Comparison of ENCODE assay signal across 8 cellular contexts in genomic region chr3:59313365-59313764, GRCh38.
DNase-seq lines count a peak whose midpoint lies in the region; ATAC-seq and TF ChIP-seq lines count a peak whose summit lies in the region.

No MANE protein-coding gene starts in this region.

- no peaks in the 10 kb centered on the region for H3K36me3 Mint-ChIP-seq in activated CD4-positive, alpha-beta T cell treated with anti-CD3 and anti-CD28 coated beads, Interleukin-2, amount 10 ng/mL, durations not matched to agents 24 days and 14 days (ENCODE audit: low read depth)

- ATAC-seq in DND-41 (ENCODE audit: insufficient read depth, low read depth) (peak; percentile 74), sciatic nerve (peak; percentile 59)

- peak; percentile 67 for TF ChIP-seq CTCF in DND-41 (IDR thresholded peaks at IDR 0.05; ENCODE audit: borderline replicate concordance, extremely low read depth, low read length, poor library complexity, severe bottlenecking)
- TF ChIP-seq CTCF in GM20000 (IDR thresholded peaks at IDR 0.05; ENCODE audit: extremely low read depth, missing control alignments), result peak; percentile 70
- TF ChIP-seq CTCF in fibroblast of pulmonary artery (IDR thresholded peaks at IDR 0.05; ENCODE audit: low read length, missing control alignments), result peak; percentile 42

- H3K27ac ChIP-seq in DND-41 (ENCODE audit: low read length), result no peak overlapping the region

- no peaks in the 10 kb centered on the region for H3K27me3 ChIP-seq in DND-41 (ENCODE audit: insufficient read depth, low read length, poor library complexity)

- no peaks in the 10 kb centered on the region for H3K36me3 ChIP-seq in DND-41 (ENCODE audit: insufficient read depth, low read length)

- H4K20me1 ChIP-seq in DND-41 (ENCODE audit: insufficient read depth, low read length), result no peaks in the 10 kb centered on the region

- H3K4me3 Mint-ChIP-seq in activated CD4-positive, alpha-beta T cell treated with anti-CD3 and anti-CD28 coated beads, Interleukin-2, amount 10 ng/mL, durations not matched to agents 24 days and 14 days, result no peak overlapping the region

- H3K4me1 Mint-ChIP-seq in activated CD4-positive, alpha-beta T cell treated with anti-CD3 and anti-CD28 coated beads, Interleukin-2, amount 10 ng/mL, durations not matched to agents 24 days and 14 days, result peaks cover 40% of the 10 kb centered on the region

- no peaks in the 10 kb centered on the region for H3K79me2 ChIP-seq in DND-41 (ENCODE audit: insufficient read depth, low read length)

- H3K9me3 ChIP-seq in DND-41 (ENCODE audit: insufficient read depth, low read length, severe bottlenecking), result no peaks in the 10 kb centered on the region

- H3K4me2 ChIP-seq in DND-41 (ENCODE audit: insufficient read depth, low read length), result no peak overlapping the region

- H3K4me3 ChIP-seq in DND-41 (ENCODE audit: low read depth in 1 of 2, low read length in 2 of 2), result no peak overlapping the region
- H3K4me3 ChIP-seq in fibroblast of pulmonary artery (replicated peaks; ENCODE audit: low read depth, low read length), result no peak overlapping the region

- no peaks in the 10 kb centered on the region for H3K4me1 ChIP-seq in DND-41 (ENCODE audit: insufficient read depth, low read length)

- in situ Hi-C loops in KBM-7 (cut with MboI; ENCODE audit: low pct_unique_long_range_greater_than_20kb, low sequenced_read_pairs), result no loop called here

- H3K27ac Mint-ChIP-seq in activated CD4-positive, alpha-beta T cell treated with anti-CD3 and anti-CD28 coated beads, Interleukin-2, amount 10 ng/mL, durations not matched to agents 24 days and 14 days, result no peak overlapping the region

- intact Hi-C loops in activated CD4-positive, alpha-beta T cell treated with anti-CD3 and anti-CD28 coated beads, Interleukin-2, amount 10 ng/mL, durations not matched to agents 24 days and 14 days (cut with micrococcal nuclease), result loop anchor here (1.0 to 10.0 kb wide), 6 partner anchors 75 to 543 kb away; no protein-coding TSS in a partner anchor
- intact Hi-C loops in sciatic nerve (cut with DNase I), result no loop called here

- no peak overlapping the region for H3K9ac ChIP-seq in DND-41 (ENCODE audit: low read depth, low read length)

- DNase-seq in DND-41 (peak; percentile 35), GM20000 (ENCODE audit: low spot score) (peak; percentile 47), KBM-7 (peak; percentile 9), fibroblast of pulmonary artery (ENCODE audit: low read depth) (peak; percentile 34), sciatic nerve (ENCODE audit: low spot score) (no peak), DMS114 treated with DMSO at 0.1 percent for 48 hours (lab: John Stamatoyannopoulos, UW; ENCODE audit: unreplicated experiment) (no peak), NCI-H128 (lab: John Stamatoyannopoulos, UW; ENCODE audit: unreplicated experiment) (no peak)
- DNase-seq in activated CD4-positive, alpha-beta T cell treated with anti-CD3 and anti-CD28 coated beads, Interleukin-2, amount 10 ng/mL, durations not matched to agents 24 days and 14 days, result peak; percentile 79

- H2AFZ ChIP-seq in DND-41 (ENCODE audit: low read depth, low read length), result no peak overlapping the region

- H3K27me3 Mint-ChIP-seq in activated CD4-positive, alpha-beta T cell treated with anti-CD3 and anti-CD28 coated beads, Interleukin-2, amount 10 ng/mL, durations not matched to agents 24 days and 14 days, result no peaks in the 10 kb centered on the region

- H3K9me3 Mint-ChIP-seq in activated CD4-positive, alpha-beta T cell treated with anti-CD3 and anti-CD28 coated beads, Interleukin-2, amount 10 ng/mL, durations not matched to agents 24 days and 14 days, result peaks cover 5% of the 10 kb centered on the region

Comparison
In these comparisons a context has a peak if more than half of its experiments do, and no peak if none do; other contexts are left out.
1. DNase-seq: peak in DND-41 (single experiment), GM20000 (single experiment), KBM-7 (single experiment), activated CD4-positive, alpha-beta T cell treated with anti-CD3 and anti-CD28 coated beads, Interleukin-2, amount 10 ng/mL, durations not matched to agents 24 days and 14 days (single experiment) and fibroblast of pulmonary artery (single experiment); none in sciatic nerve (single experiment), DMS114 treated with DMSO at 0.1 percent for 48 hours (single experiment) and NCI-H128 (single experiment).
2. Peak in every context shown above with its lines, with median percentiles within 50 percentile points of each other: CTCF ChIP-seq.